35 cellular contexts compared by ENCODE assay signal in the genomic region with DNA sequence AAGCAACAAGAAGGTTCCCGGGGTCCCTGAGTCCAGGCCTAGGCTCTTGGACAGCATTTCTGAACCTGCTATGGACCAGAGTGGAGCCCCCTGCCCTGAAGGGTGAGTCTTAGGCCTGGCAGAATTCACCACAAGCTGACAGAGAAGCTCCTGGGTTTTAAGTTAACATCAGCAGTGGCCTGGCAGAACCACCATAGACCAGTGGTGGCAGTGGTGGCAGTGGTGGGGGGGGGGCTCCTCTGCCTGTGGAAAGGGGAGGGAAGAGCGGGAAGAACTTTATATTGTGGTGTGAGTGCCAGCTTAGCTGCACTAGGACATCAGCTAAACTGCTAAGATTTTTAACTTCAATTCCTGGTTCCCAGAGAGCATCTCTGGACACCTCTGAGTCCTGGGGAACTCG. TPM values are rescaled to one million over a fixed set of nuclear protein-coding genes. Genes with fewer than 3 reads are reported as not detected.
"Had no signal": no experiment of that assay in that cellular context is flagged by ENCODE, and none has a peak within 500 bp of the region (broad histone marks: within the 10 kb centered on the region; RNA-seq: fewer than 3 reads in every experiment).

No MANE protein-coding gene starts in this region.

- H3K4me3 ChIP-seq: dorsolateral prefrontal cortex, esophagus muscularis mucosa, heart right ventricle, lung, mucosa of descending colon, prostate gland, right atrium auricular region, sigmoid colon, stomach, thyroid gland, vagina had no signal

- H3K36me3 Mint-ChIP-seq: natural killer cell treated with Interleukin-12 subunit alpha and Interleukin-12 subunit beta and Interleukin-15 and Interleukin-18, amount 100 ng/mL, for 72 hours; stimulated activated effector memory CD8-positive, alpha-beta T cell treated with anti-CD3 and anti-CD28 coated beads, Interleukin-12 subunit alpha, Interleukin-12 subunit beta, amount 100 ng/mL, for 72 hours had no signal

- H3K27me3 ChIP-seq: dorsolateral prefrontal cortex, right atrium auricular region, sigmoid colon, thyroid gland, vagina had no signal

- ATAC-seq: heart right ventricle; left lobe of liver; mucosa of descending colon; natural killer cell treated with Interleukin-12 subunit alpha and Interleukin-12 subunit beta and Interleukin-15 and Interleukin-18, amount 100 ng/mL, for 72 hours; stimulated activated effector memory CD8-positive, alpha-beta T cell treated with anti-CD3 and anti-CD28 coated beads, Interleukin-12 subunit alpha, Interleukin-12 subunit beta, amount 100 ng/mL, for 72 hours had no signal

- FAIRE-seq: colon, islet of Langerhans had no signal

- DNase-seq: dorsolateral prefrontal cortex; effector CD4-positive, alpha-beta T cell; foreskin melanocyte; glutamatergic neuron; heart right ventricle; hippocampal formation; mesenchymal stem cell; mucosa of descending colon; naive B cell; nucleus accumbens; sigmoid colon; stimulated activated CD4-positive, alpha-beta T cell treated with anti-CD3 and anti-CD28 coated beads, Interleukin-2, amount 100 ng/mL, for 24 hours; stimulated activated CD4-positive, alpha-beta T cell treated with anti-CD3 and anti-CD28 coated beads, Interleukin-4, amount 100 ng/mL, for 24 hours; stimulated activated naive CD4-positive, alpha-beta T cell treated with Interleukin-2 at 50 U/mL for 16 hours; stomach; thyroid gland; trophoblast cell had no signal

- H3K36me3 ChIP-seq: esophagus muscularis mucosa, heart right ventricle, prostate gland, right atrium auricular region, sigmoid colon, stomach, thyroid gland, vagina had no signal

- H3K27ac ChIP-seq: dorsolateral prefrontal cortex, esophagus muscularis mucosa, heart right ventricle, prostate gland, right atrium auricular region, sigmoid colon, stomach, thyroid gland, vagina had no signal

- H3K4me1 Mint-ChIP-seq: mesothelial cell of epicardium, naive B cell had no signal

- H3K27ac Mint-ChIP-seq: mesothelial cell of epicardium; naive B cell; natural killer cell treated with Interleukin-12 subunit alpha and Interleukin-12 subunit beta and Interleukin-15 and Interleukin-18, amount 100 ng/mL, for 72 hours; stimulated activated effector memory CD8-positive, alpha-beta T cell treated with anti-CD3 and anti-CD28 coated beads, Interleukin-12 subunit alpha, Interleukin-12 subunit beta, amount 100 ng/mL, for 72 hours had no signal

- H3K4me1 ChIP-seq: esophagus muscularis mucosa, heart right ventricle, prostate gland, right atrium auricular region, sigmoid colon, stomach, thyroid gland, vagina had no signal

- H3K9me3 Mint-ChIP-seq: natural killer cell treated with Interleukin-12 subunit alpha and Interleukin-12 subunit beta and Interleukin-15 and Interleukin-18, amount 100 ng/mL, for 72 hours; stimulated activated effector memory CD8-positive, alpha-beta T cell treated with anti-CD3 and anti-CD28 coated beads, Interleukin-12 subunit alpha, Interleukin-12 subunit beta, amount 100 ng/mL, for 72 hours had no signal

- H3K4me3 Mint-ChIP-seq: mesothelial cell of epicardium; naive B cell; natural killer cell treated with Interleukin-12 subunit alpha and Interleukin-12 subunit beta and Interleukin-15 and Interleukin-18, amount 100 ng/mL, for 72 hours; stimulated activated effector memory CD8-positive, alpha-beta T cell treated with anti-CD3 and anti-CD28 coated beads, Interleukin-12 subunit alpha, Interleukin-12 subunit beta, amount 100 ng/mL, for 72 hours had no signal

- H3K9me3 ChIP-seq: mucosa of descending colon, prostate gland, thyroid gland, vagina had no signal

RNA-seq across cellular contexts. Expression of gene RNF212B, which starts 20.7 kb away (rescaled TPM):
- total RNA-seq: epithelial cell of proximal tubule; fibroblast of lung; heart right ventricle; left lobe of liver; lung; mesothelial cell of epicardium; mucosa of descending colon; natural killer cell treated with Interleukin-12 subunit alpha and Interleukin-12 subunit beta and Interleukin-15 and Interleukin-18, amount 100 ng/mL, for 72 hours; osteocyte; right atrium auricular region; sigmoid colon; skeletal muscle tissue; stomach; subcutaneous adipose tissue; temporal lobe; ureter; vagina had no signal
- polyA plus RNA-seq: fibroblast of lung, heart right ventricle, sigmoid colon had no signal
